21 cellular contexts compared by ENCODE assay signal in genomic region chr17:38637951-38638350, GRCh38. TPM values are rescaled to one million over a fixed set of nuclear protein-coding genes. Genes with fewer than 3 reads are reported as not detected.
"Had no signal": no experiment of that assay in that cellular context is flagged by ENCODE, and none has a peak within 500 bp of the region (broad histone marks: within the 10 kb centered on the region; RNA-seq: fewer than 3 reads in every experiment).

No MANE protein-coding gene starts in this region.

- H3K4me1 ChIP-seq: SJSA1 had no signal

- H3K27ac ChIP-seq: SJSA1, SK-N-MC had no signal

- DNase-seq: KBM-7, MG63, NCI-H1092, NCI-H1105 treated with DMSO at 0.1 percent for 48 hours, NCI-H1417 treated with DMSO at 0.1 percent for 48 hours, NCI-H146, NCI-H1694 treated with DMSO at 0.1 percent for 48 hours, NCI-H1930, NCI-H2081, NCI-H2107, NCI-H345, NCI-H446 treated with DMSO at 0.1 percent for 48 hours, NCI-H510A treated with DMSO at 0.1 percent for 48 hours, NCI-H69, NCI-H774, Right ventricle myocardium superior, RPMI8226, SIG-M5 had no signal

- H3K4me3 ChIP-seq: MG63, SJSA1, SK-N-MC had no signal

- H3K36me3 ChIP-seq: MG63, SJSA1 had no signal

- H3K9me3 ChIP-seq: SJSA1 had no signal

RNA-seq across cellular contexts. Expression of gene SRCIN1, which starts 32.2 kb away (rescaled TPM):
- total RNA-seq: LHCN-M2, SJSA1 had no signal
